In the genomic region with DNA sequence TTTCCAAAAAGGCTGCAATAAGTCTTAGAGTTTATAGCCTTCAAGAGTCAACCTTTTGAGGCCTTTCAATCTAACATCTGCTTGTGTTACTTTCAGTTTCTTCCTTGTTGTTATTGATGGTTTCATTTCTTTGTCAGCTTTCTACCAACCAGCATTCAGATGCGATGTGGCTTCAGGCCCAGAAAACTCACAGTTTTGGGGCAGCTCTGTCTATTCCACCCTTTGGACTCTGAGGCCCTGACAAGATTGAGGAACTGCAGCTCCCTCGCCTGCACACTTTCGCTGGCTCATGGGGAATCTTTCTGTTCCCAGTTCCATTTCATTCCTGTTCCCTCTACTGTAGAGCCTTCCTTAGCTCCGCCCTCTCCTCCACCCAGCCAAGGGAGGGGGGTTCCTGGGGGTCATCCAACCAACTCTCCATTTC, we compare ENCODE assay signal across 10 cellular contexts. TPM values are rescaled to one million over a fixed set of nuclear protein-coding genes. Genes with fewer than 3 reads are reported as not detected.
A peak's percentile ranks its signal among the peaks of the same experiment; 100 is the strongest.
DNase-seq lines count a peak whose midpoint lies in the region; ATAC-seq, FAIRE-seq and TF ChIP-seq lines count a peak whose summit lies in the region.
"Had no signal": no experiment of that assay in that cellular context is flagged by ENCODE, and none has a peak within 500 bp of the region (broad histone marks: within the 10 kb centered on the region; RNA-seq: fewer than 3 reads in every experiment).

No MANE protein-coding gene starts in this region.

- H3K4me1 ChIP-seq in testis (peaks cover 15% of the 10 kb centered on the region), pancreas (no peaks in the 10 kb centered on the region), gastroesophageal sphincter (peaks cover 0 to under 1% (median 0%) of the 10 kb centered on the region in 3 donors)

- H3K27ac ChIP-seq in testis (no peak overlapping the region), pancreas (no peak overlapping the region), gastroesophageal sphincter (no peak overlapping the region)

- no peak for FAIRE-seq in pancreas (lab: Jason Lieb, UNC)
- no peak for FAIRE-seq in RCC 7860 (lab: Jason Lieb, UNC)

- intact Hi-C loops in testis (cut with DNase I; ENCODE audit: low total_unique reads) (no loop called here), pancreas (cut with DNase I) (no loop called here)

- peak; percentile 84 for ATAC-seq in GM18858 (IDR thresholded peaks at IDR 0.05; ENCODE audit: unreplicated experiment)
- ATAC-seq in GM21526 (IDR thresholded peaks at IDR 0.05; ENCODE audit: low FRiP score, unreplicated experiment), result peak; percentile 73
- ATAC-seq in HG03354 (IDR thresholded peaks at IDR 0.05; ENCODE audit: poor library complexity, severe bottlenecking, unreplicated experiment), result peak; percentile 88
- peak; percentile 24 for ATAC-seq in left lobe of liver
- no peak for ATAC-seq in pancreas
- ATAC-seq in gastroesophageal sphincter, result no peak

- TF ChIP-seq EP300 in gastroesophageal sphincter (IDR thresholded peaks at IDR 0.05), result no peak

- DNase-seq in left lobe of liver (ENCODE audit: low spot score) (no peak), testis (no peak), pancreas (no peak), RCC 7860 (ENCODE audit: low spot score) (no peak)
- DNase-seq: activated CD4-positive, alpha-beta memory T cell treated with anti-CD3 and anti-CD28 coated beads for 36 hours; NCI-H2171 had no signal

- H3K27me3 ChIP-seq in testis (no peaks in the 10 kb centered on the region), pancreas (no peaks in the 10 kb centered on the region), gastroesophageal sphincter (peaks cover 3% of the 10 kb centered on the region)

- H3K9me3 ChIP-seq in testis (no peaks in the 10 kb centered on the region), pancreas (no peaks in the 10 kb centered on the region), gastroesophageal sphincter (no peaks in the 10 kb centered on the region)

- TF ChIP-seq CTCF in testis (IDR thresholded peaks at IDR 0.05) (no peak), pancreas (IDR thresholded peaks at IDR 0.05) (no peak), gastroesophageal sphincter (IDR thresholded peaks at IDR 0.05) (no peak)

- H3K36me3 ChIP-seq in testis (ENCODE audit: low read depth, missing control alignments) (no peaks in the 10 kb centered on the region), pancreas (no peaks in the 10 kb centered on the region), gastroesophageal sphincter (no peaks in the 10 kb centered on the region)

- TF ChIP-seq POLR2A in testis (IDR thresholded peaks at IDR 0.05) (no peak), gastroesophageal sphincter (IDR thresholded peaks at IDR 0.05) (no peak)

- 84 to 85% methylated on average over 4 of the region's 4 CpGs for WGBS in testis, 2 donors
- 73 to 87% methylated on average over 4 of the region's 4 CpGs for whole genome bisulfite sequencing in pancreas, 2 donors
- 70 to 87% methylated on average over 3 to 4 of the region's 4 CpGs for WGBS in gastroesophageal sphincter (ENCODE audit: low coverage in 1 of 2), 2 donors

- no peak overlapping the region for H3K4me3 ChIP-seq in testis
- H3K4me3 ChIP-seq in pancreas, result no peak overlapping the region
- H3K4me3 ChIP-seq in gastroesophageal sphincter, result no peak overlapping the region

RNA-seq across cellular contexts. Expression of gene WHRN, which starts 13.3 kb away (rescaled TPM):
- 2.8 TPM for total RNA-seq in left lobe of liver
- total RNA-seq in testis, result 100 to 1,000 TPM; 181 to 208 TPM
- polyA plus RNA-seq in testis (ENCODE audit: insufficient read depth, low read depth, low replicate concordance), result 70.3 TPM
- 10 to 100 TPM in 1 of 6 donors, 1 to 10 TPM in 5; 6.7 to 10.2 (median 7.8) TPM for total RNA-seq in pancreas
- polyA plus RNA-seq in pancreas, result 10 to 100 TPM; 23.7 to 32.2 TPM
- 10 to 100 TPM in 3 of 4 donors, 1 to 10 TPM in 1; 8.4 to 12.9 (median 11.0) TPM for total RNA-seq in gastroesophageal sphincter

Comparison
In these comparisons a context has a peak if more than half of its experiments do, and no peak if none do; other contexts are left out.
1. ATAC-seq: peak in GM18858 (single experiment), GM21526 (single experiment), HG03354 (single experiment) and left lobe of liver (single experiment); none in pancreas (0 of 4) and gastroesophageal sphincter (single experiment).
2. RNA of gene WHRN, which starts 13.3 kb away (total RNA-seq): 181 to 208 TPM in testis; 8.4 to 12.9 TPM in gastroesophageal sphincter, 6.7 to 10.2 TPM in pancreas and 2.8 TPM in left lobe of liver (single experiment); every median in the first group is over 10 times any median in the second.